In the genomic region with DNA sequence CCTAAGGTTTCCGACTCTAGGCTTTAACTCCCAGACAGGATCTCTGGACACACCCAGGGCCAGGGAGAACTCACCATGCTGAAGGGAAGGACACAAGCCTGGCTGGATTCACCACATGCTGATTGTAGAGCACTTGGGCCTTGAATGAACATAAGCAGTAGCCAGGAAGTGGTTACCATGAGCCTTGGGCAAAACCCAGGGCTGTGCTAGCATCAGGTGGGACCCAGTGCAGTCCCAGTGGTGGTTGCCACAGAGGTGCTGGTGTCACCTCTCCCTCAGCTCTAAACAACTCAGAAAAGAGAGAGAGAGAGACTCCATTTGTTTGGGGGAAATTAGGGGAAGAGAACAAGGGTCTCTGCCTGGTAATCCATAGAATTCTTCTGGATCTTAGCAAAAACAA, we compare ENCODE assay signal across 22 cellular contexts.
DNase-seq lines count a peak whose midpoint lies in the region; ATAC-seq and TF ChIP-seq lines count a peak whose summit lies in the region.
"Had no signal": no experiment of that assay in that cellular context is flagged by ENCODE, and none has a peak within 500 bp of the region (broad histone marks: within the 10 kb centered on the region; RNA-seq: fewer than 3 reads in every experiment).

No MANE protein-coding gene starts in this region.

- dilution Hi-C loops in mammary epithelial cell (cut with HindIII; ENCODE audit: low sequenced_read_pairs): no loop called here

- no peak overlapping the region for H3K9ac ChIP-seq in mammary epithelial cell (ENCODE audit: insufficient read depth, low read length)
- H3K9ac ChIP-seq: BLaER1 treated with 17β-estradiol and CSF1 and Interleukin-3, amounts not matched to agents 10 nM and 100 nM had no signal

- peak overlapping the region; percentile 35 for H3K27ac Mint-ChIP-seq in MCF 10A (ENCODE audit: low read depth, unreplicated experiment)
- no peak overlapping the region for H3K27ac Mint-ChIP-seq in CD8-positive, alpha-beta T cell
- H3K27ac Mint-ChIP-seq: B cell; CD4-positive, alpha-beta T cell; CD8-positive, alpha-beta memory T cell had no signal

- H3K27ac ChIP-seq in mammary epithelial cell (ENCODE audit: insufficient read depth, low read depth, low read length): no peak overlapping the region
- H3K27ac ChIP-seq in CD8-positive, alpha-beta T cell (ENCODE audit: low read depth, low read length): no peak overlapping the region
- H3K27ac ChIP-seq: 22Rv1; A549; BLaER1 treated with 17β-estradiol and CSF1 and Interleukin-3, amounts not matched to agents 10 nM and 100 nM; C4-2B had no signal

- no peaks in the 10 kb centered on the region for H3K36me3 Mint-ChIP-seq in MCF 10A (ENCODE audit: insufficient read depth, unreplicated experiment)
- peaks cover 2% of the 10 kb centered on the region for H3K36me3 Mint-ChIP-seq in CD8-positive, alpha-beta T cell
- H3K36me3 Mint-ChIP-seq: CD8-positive, alpha-beta memory T cell had no signal

- BruUV-seq in MCF 10A (replicated peaks; lab: Mats Ljungman, UMichigan): no TSS peak
- no TSS peak for BruUV-seq in mammary epithelial cell (replicated peaks; lab: Mats Ljungman, UMichigan)

- no peaks in the 10 kb centered on the region for H3K27me3 Mint-ChIP-seq in MCF 10A (ENCODE audit: insufficient read depth, unreplicated experiment)
- no peaks in the 10 kb centered on the region for H3K27me3 Mint-ChIP-seq in CD8-positive, alpha-beta T cell (ENCODE audit: low read depth)
- H3K27me3 Mint-ChIP-seq: B cell; CD4-positive, alpha-beta T cell; CD8-positive, alpha-beta memory T cell had no signal

- peaks cover 7% of the 10 kb centered on the region for H3K9me3 Mint-ChIP-seq in MCF 10A (ENCODE audit: unreplicated experiment)
- peaks cover 8% of the 10 kb centered on the region for H3K9me3 Mint-ChIP-seq in CD8-positive, alpha-beta T cell

- peaks cover 7% of the 10 kb centered on the region for H3K9me3 ChIP-seq in mammary epithelial cell (replicated peaks; ENCODE audit: insufficient read depth, low read length)
- H3K9me3 ChIP-seq in CD8-positive, alpha-beta T cell (ENCODE audit: low read length): no peaks in the 10 kb centered on the region
- H3K9me3 ChIP-seq: A549 had no signal

- no peak overlapping the region for H3K4me3 ChIP-seq in mammary epithelial cell (replicated peaks in 1 of 3; ENCODE audit: insufficient read depth in 1 of 3, low read depth in 2 of 3, low read length in 3 of 3)
- no peak overlapping the region for H3K4me3 ChIP-seq in CD8-positive, alpha-beta T cell (ENCODE audit: low read depth, low read length)
- H3K4me3 ChIP-seq: A549; BLaER1 treated with 17β-estradiol and CSF1 and Interleukin-3, amounts not matched to agents 10 nM and 100 nM had no signal

- no peaks in the 10 kb centered on the region for H3K27me3 ChIP-seq in mammary epithelial cell (ENCODE audit: insufficient read depth, low read length)
- H3K27me3 ChIP-seq in CD8-positive, alpha-beta T cell (ENCODE audit: insufficient read depth, low read length): no peaks in the 10 kb centered on the region
- H3K27me3 ChIP-seq: BLaER1 treated with 17β-estradiol and CSF1 and Interleukin-3, amounts not matched to agents 10 nM and 100 nM had no signal

- in situ Hi-C loops in mammary epithelial cell (cut with MboI; ENCODE audit: low sequenced_read_pairs in 2 of 2): no loop called here

- H4K20me1 ChIP-seq in mammary epithelial cell (ENCODE audit: insufficient read depth, low read length): no peaks in the 10 kb centered on the region
- H4K20me1 ChIP-seq: BLaER1 treated with 17β-estradiol and CSF1 and Interleukin-3, amounts not matched to agents 10 nM and 100 nM had no signal

- TF ChIP-seq CTCF in MCF 10A (IDR thresholded peaks at IDR 0.05; ENCODE audit: unreplicated experiment): no peak
- no peak for TF ChIP-seq CTCF in mammary epithelial cell (conservative IDR thresholded peaks at IDR 0.05 in 1 of 2, IDR thresholded peaks at IDR 0.05 in 1 of 2; ENCODE audit: extremely low read depth in 1 of 2, insufficient read depth in 1 of 2, low read depth in 1 of 2, low read length in 2 of 2)
- no peak for TF ChIP-seq CTCF in CD8-positive, alpha-beta T cell (IDR thresholded peaks at IDR 0.05)

- POLR2A ChIA-PET in MCF 10A (lab: Yijun Ruan, JAX): no interaction called here
- POLR2A ChIA-PET in CD8-positive, alpha-beta T cell (lab: Charles Lee): no interaction called here

- no peak overlapping the region for H3K4me3 Mint-ChIP-seq in MCF 10A (ENCODE audit: unreplicated experiment)
- no peak overlapping the region for H3K4me3 Mint-ChIP-seq in CD8-positive, alpha-beta T cell
- H3K4me3 Mint-ChIP-seq: B cell; CD4-positive, alpha-beta T cell; CD8-positive, alpha-beta memory T cell had no signal

- no peaks in the 10 kb centered on the region for H3K79me2 ChIP-seq in mammary epithelial cell (ENCODE audit: insufficient read depth, low read length)

- ATAC-seq in HG03439 (IDR thresholded peaks at IDR 0.05; ENCODE audit: unreplicated experiment): no peak
- ATAC-seq in CD8-positive, alpha-beta T cell: no peak
- ATAC-seq: A549 had no signal

- H3K4me1 Mint-ChIP-seq in MCF 10A (ENCODE audit: insufficient read depth, unreplicated experiment): no peaks in the 10 kb centered on the region
- no peaks in the 10 kb centered on the region for H3K4me1 Mint-ChIP-seq in CD8-positive, alpha-beta T cell (ENCODE audit: low read depth)
- H3K4me1 Mint-ChIP-seq: B cell; CD8-positive, alpha-beta memory T cell had no signal

- 80% methylated on average over 1 of the region's 1 CpG for WGBS in mammary epithelial cell (ENCODE audit: low coverage, missing lambda C conversion rate)

- DNase-seq in MCF 10A (ENCODE audit: unreplicated experiment) (no peak), mammary epithelial cell (no peak), kidney tubule cell (ENCODE audit: low spot score) (peak; percentile 8), renal cortical epithelial cell (ENCODE audit: low read depth) (peak; percentile 3)
- no peak for DNase-seq in CD8-positive, alpha-beta T cell
- DNase-seq: AML-193; CD4-positive, alpha-beta T cell; CD8-positive, alpha-beta memory T cell; COR-L47; DMS 273 treated with DMSO at 0.1 percent for 48 hours; DMS153; DMS53; DMS79; DND-41; EL; GDM1 had no signal

- H2AFZ ChIP-seq in mammary epithelial cell (ENCODE audit: low read depth, low read length): no peak overlapping the region

- H3K4me1 ChIP-seq in mammary epithelial cell (ENCODE audit: insufficient read depth, low read length): peaks cover 10% of the 10 kb centered on the region
- H3K4me1 ChIP-seq in CD8-positive, alpha-beta T cell (ENCODE audit: insufficient read depth, low read length): no peaks in the 10 kb centered on the region
- H3K4me1 ChIP-seq: A549; BLaER1 treated with 17β-estradiol and CSF1 and Interleukin-3, amounts not matched to agents 10 nM and 100 nM had no signal

- CTCF ChIA-PET in MCF 10A (lab: Yijun Ruan, JAX): interaction anchor here (0.6 kb wide), 1 partner anchor 63 kb away, joined by 3 read pairs; no protein-coding TSS in a partner anchor
- CTCF ChIA-PET in mammary epithelial cell (lab: Charles Lee; ENCODE audit: low non-redundant PET): interaction anchor here (0.6 kb wide), 1 partner anchor 215 kb away, joined by 4 read pairs; no protein-coding TSS in a partner anchor
- CTCF ChIA-PET in CD8-positive, alpha-beta T cell (lab: Charles Lee): no interaction called here

- no peak overlapping the region for H3K4me2 ChIP-seq in mammary epithelial cell (ENCODE audit: insufficient read depth, low read depth, low read length)
- H3K4me2 ChIP-seq: A549; BLaER1 treated with 17β-estradiol and CSF1 and Interleukin-3, amounts not matched to agents 10 nM and 100 nM had no signal

- intact Hi-C loops in MCF 10A (cut with micrococcal nuclease): no loop called here
- intact Hi-C loops in mammary epithelial cell (cut with micrococcal nuclease): no loop called here
- intact Hi-C loops in CD8-positive, alpha-beta T cell (cut with DNase I, micrococcal nuclease): no loop called here

- no peaks in the 10 kb centered on the region for H3K36me3 ChIP-seq in mammary epithelial cell (ENCODE audit: insufficient read depth, low read length)
- no peaks in the 10 kb centered on the region for H3K36me3 ChIP-seq in CD8-positive, alpha-beta T cell (ENCODE audit: insufficient read depth, low read length)
- H3K36me3 ChIP-seq: BLaER1 treated with 17β-estradiol and CSF1 and Interleukin-3, amounts not matched to agents 10 nM and 100 nM had no signal

Comparison
In these comparisons a context has a peak if more than half of its experiments do, and no peak if none do; other contexts are left out.
1. DNase-seq: peak in kidney tubule cell (single experiment) and renal cortical epithelial cell (single experiment); none in MCF 10A (single experiment), mammary epithelial cell (single experiment) and CD8-positive, alpha-beta T cell (0 of 7).